23 cellular contexts compared by ENCODE assay signal in genomic region chr7:63008366-63008765, GRCh38.
DNase-seq lines count a peak whose midpoint lies in the region; ATAC-seq and TF ChIP-seq lines count a peak whose summit lies in the region.
"Had no signal": no experiment of that assay in that cellular context is flagged by ENCODE, and none has a peak within 500 bp of the region (broad histone marks: within the 10 kb centered on the region; RNA-seq: fewer than 3 reads in every experiment).

No MANE protein-coding gene starts in this region.

- H3F3A ChIP-seq in DOHH2 (ENCODE audit: control insufficient read depth, insufficient read depth): no peaks in the 10 kb centered on the region
- H3F3A ChIP-seq in PC-9 (ENCODE audit: insufficient read depth, low read depth): no peaks in the 10 kb centered on the region

- H3K36me3 ChIP-seq in DOHH2 (ENCODE audit: control insufficient read depth, low read length) (no peaks in the 10 kb centered on the region), PC-9 (ENCODE audit: low read depth) (no peaks in the 10 kb centered on the region), brain microvascular endothelial cell (replicated peaks) (no peaks in the 10 kb centered on the region)
- H3K36me3 ChIP-seq: lower lobe of right lung, spleen, stomach, transverse colon, WERI-Rb-1 had no signal

- H2AFZ ChIP-seq in PC-9: no peak overlapping the region

- DNase-seq in HFFc6 (no peak), PC-9 (no peak), left lobe of liver (ENCODE audit: low spot score) (no peak), GM13977 (ENCODE audit: low spot score) (no peak), GM10248 (ENCODE audit: extremely low spot score) (no peak), brain microvascular endothelial cell (no peak)
- DNase-seq: activated gamma-delta T cell treated with Interleukin-2 at 50 U/mL for 16 hours; dermis blood vessel endothelial cell; foreskin fibroblast; hippocampal formation; lower lobe of right lung; NCI-H1092; NCI-H2107; NCI-H510A; Right ventricle myocardium superior; spleen; stimulated activated CD4-positive, alpha-beta T cell treated with anti-CD3 and anti-CD28 coated beads, Interleukin-4, amount 100 ng/mL, for 4 hours; stomach; T-helper 17 cell; transverse colon; WERI-Rb-1 had no signal

- TF ChIP-seq CTCF in DOHH2 (IDR thresholded peaks at IDR 0.05; ENCODE audit: low read depth, low read length, poor library complexity, severe bottlenecking) (peak; percentile 57), HFFc6 (IDR thresholded peaks at IDR 0.05) (peak; percentile 61), PC-9 (conservative IDR thresholded peaks at IDR 0.05) (peak; percentile 52; the same call in 1 of the 2 replicates), GM13977 (IDR thresholded peaks at IDR 0.05; ENCODE audit: extremely low read depth, insufficient read depth, missing control alignments) (no peak), GM10248 (IDR thresholded peaks at IDR 0.05; ENCODE audit: control extremely low read depth, extremely low read depth, low read depth, missing control alignments) (no peak), brain microvascular endothelial cell (IDR thresholded peaks at IDR 0.05; ENCODE audit: low read depth, low read length, missing control alignments) (no peak)

- H4K20me1 ChIP-seq in DOHH2 (ENCODE audit: control insufficient read depth, insufficient read depth, low read depth, low read length): no peaks in the 10 kb centered on the region
- no peaks in the 10 kb centered on the region for H4K20me1 ChIP-seq in PC-9 (ENCODE audit: insufficient read depth)

- no TSS peak for BruUV-seq in PC-9 (replicated peaks; lab: Mats Ljungman, UMichigan)

- H3K4me3 ChIP-seq in DOHH2 (ENCODE audit: low read length) (no peak overlapping the region), PC-9 (no peak overlapping the region), brain microvascular endothelial cell (ENCODE audit: low read depth, low read length) (no peak overlapping the region)
- H3K4me3 ChIP-seq: GM12878, lower lobe of right lung, spleen, stomach, transverse colon had no signal

- H3K4me1 Mint-ChIP-seq in HFFc6 (ENCODE audit: low read depth): no peaks in the 10 kb centered on the region
- H3K4me1 Mint-ChIP-seq: T-helper 17 cell had no signal

- H3K9me3 ChIP-seq in DOHH2 (ENCODE audit: control insufficient read depth, insufficient read depth, low read length): peaks cover 7% of the 10 kb centered on the region; the same call in 1 of the 2 replicates
- no peaks in the 10 kb centered on the region for H3K9me3 ChIP-seq in PC-9 (ENCODE audit: insufficient read depth, low read depth)
- H3K9me3 ChIP-seq: lower lobe of right lung, transverse colon had no signal

- peaks cover 5% of the 10 kb centered on the region for H3K36me3 Mint-ChIP-seq in HFFc6 (ENCODE audit: low read depth)

- peak; percentile 37 for ATAC-seq in left lobe of liver
- ATAC-seq: GM12878, lower lobe of right lung, T-helper 17 cell had no signal

- H3K79me2 ChIP-seq in DOHH2 (ENCODE audit: control insufficient read depth, low read length): no peaks in the 10 kb centered on the region
- H3K79me2 ChIP-seq in PC-9 (ENCODE audit: low read depth): no peaks in the 10 kb centered on the region

- in situ Hi-C loops in GM13977 (cut with MboI; ENCODE audit: low pct_unique_long_range_greater_than_20kb, low sequenced_read_pairs, unreplicated experiment): no loop called here
- in situ Hi-C loops in brain microvascular endothelial cell (cut with HindIII; ENCODE audit: low pct_ligation_motif_present, low sequenced_read_pairs): no loop called here

- CTCF ChIA-PET in PC-9 (lab: Charles Lee): no interaction called here
- CTCF ChIA-PET in GM10248 (lab: Yijun Ruan, JAX): no interaction called here

- H3K4me2 ChIP-seq in DOHH2 (ENCODE audit: low read length) (no peak overlapping the region), PC-9 (no peak overlapping the region)

- H3K27ac ChIP-seq in DOHH2 (ENCODE audit: low read depth, low read length): no peak overlapping the region
- H3K27ac ChIP-seq in PC-9: no peak overlapping the region
- H3K27ac ChIP-seq in brain microvascular endothelial cell: no peak overlapping the region
- H3K27ac ChIP-seq: lower lobe of right lung, spleen, stomach, transverse colon, WERI-Rb-1 had no signal

- H3K4me3 Mint-ChIP-seq in HFFc6: no peak overlapping the region
- H3K4me3 Mint-ChIP-seq: T-helper 17 cell had no signal

- no peaks in the 10 kb centered on the region; the same call in 1 of the 2 replicates for H3K27me3 Mint-ChIP-seq in HFFc6 (ENCODE audit: insufficient read depth)
- H3K27me3 Mint-ChIP-seq: T-helper 17 cell had no signal

- H3K27ac Mint-ChIP-seq in HFFc6: no peak overlapping the region
- H3K27ac Mint-ChIP-seq: T-helper 17 cell had no signal

- H3K27me3 ChIP-seq in DOHH2 (ENCODE audit: control insufficient read depth, low read length) (no peaks in the 10 kb centered on the region), PC-9 (ENCODE audit: insufficient read depth, low read depth) (no peaks in the 10 kb centered on the region), brain microvascular endothelial cell (replicated peaks) (no peaks in the 10 kb centered on the region)
- H3K27me3 ChIP-seq: spleen, stomach, transverse colon had no signal

- POLR2A ChIA-PET in PC-9 (lab: Charles Lee; ENCODE audit: unreplicated experiment): no interaction called here
- POLR2A ChIA-PET in GM10248 (lab: Yijun Ruan, JAX): no interaction called here

- intact Hi-C loops in PC-9 (cut with micrococcal nuclease; ENCODE audit: unreplicated experiment): no loop called here

- H3K4me1 ChIP-seq in DOHH2 (ENCODE audit: control insufficient read depth, low read length) (no peaks in the 10 kb centered on the region), PC-9 (replicated peaks; ENCODE audit: insufficient read depth) (no peaks in the 10 kb centered on the region)
- H3K4me1 ChIP-seq: lower lobe of right lung, spleen, stomach, transverse colon had no signal

- peaks cover 31% of the 10 kb centered on the region for H3K9me3 Mint-ChIP-seq in HFFc6

- H3K9me2 ChIP-seq in DOHH2 (replicated peaks; ENCODE audit: control insufficient read depth, low read length) (no peaks in the 10 kb centered on the region), PC-9 (ENCODE audit: insufficient read depth) (no peaks in the 10 kb centered on the region)

Comparison
In these comparisons a context has a peak if more than half of its experiments do, and no peak if none do; other contexts are left out.
1. CTCF ChIP-seq: peak in DOHH2 (single experiment), HFFc6 (single experiment) and PC-9 (single experiment); none in GM13977 (single experiment), GM10248 (single experiment) and brain microvascular endothelial cell (single experiment).